Comparison of ENCODE assay signal across 1 cellular context in the genomic region with DNA sequence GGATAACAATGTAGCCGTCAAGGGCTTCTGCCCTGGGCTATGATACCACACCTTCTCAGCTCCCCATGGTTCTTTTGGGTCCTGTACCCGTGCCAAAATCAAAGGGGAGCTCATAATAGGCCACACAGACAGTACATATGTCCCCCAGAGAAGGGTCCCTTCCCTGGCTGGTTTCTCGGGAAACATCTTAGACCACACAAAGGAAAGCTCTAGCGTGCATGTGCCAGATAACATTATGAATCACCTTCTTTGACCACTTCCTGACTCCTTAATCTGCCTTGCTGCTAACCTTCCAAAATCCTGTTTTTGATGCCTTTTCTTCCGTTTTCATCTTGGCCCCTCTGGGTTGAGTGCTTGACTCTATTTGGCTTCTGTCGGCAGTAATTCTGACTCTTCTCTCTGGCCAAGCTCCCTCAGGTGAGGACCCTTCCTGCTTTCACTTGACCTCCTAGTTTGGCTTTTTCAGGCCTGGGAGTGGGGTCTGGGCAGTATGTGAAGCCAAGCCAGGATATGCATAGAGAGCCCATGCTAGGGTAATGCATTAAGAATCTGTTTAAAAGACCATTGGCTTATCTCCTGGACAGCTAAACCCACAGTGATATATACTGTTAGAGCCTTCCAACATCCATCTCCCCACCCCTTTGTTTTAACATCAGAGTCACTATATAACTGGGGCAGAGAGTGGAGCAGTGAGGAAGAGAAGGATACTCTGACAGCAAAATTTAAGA.
TF ChIP-seq lines count a peak whose summit lies in the region.

No MANE protein-coding gene starts in this region.

TF ChIP-seq in K562, 482 proteins besides CTCF, POLR2A, EP300 and RAD21 (continued from another document and continues in another):
- TF ChIP-seq, protein P1, sequence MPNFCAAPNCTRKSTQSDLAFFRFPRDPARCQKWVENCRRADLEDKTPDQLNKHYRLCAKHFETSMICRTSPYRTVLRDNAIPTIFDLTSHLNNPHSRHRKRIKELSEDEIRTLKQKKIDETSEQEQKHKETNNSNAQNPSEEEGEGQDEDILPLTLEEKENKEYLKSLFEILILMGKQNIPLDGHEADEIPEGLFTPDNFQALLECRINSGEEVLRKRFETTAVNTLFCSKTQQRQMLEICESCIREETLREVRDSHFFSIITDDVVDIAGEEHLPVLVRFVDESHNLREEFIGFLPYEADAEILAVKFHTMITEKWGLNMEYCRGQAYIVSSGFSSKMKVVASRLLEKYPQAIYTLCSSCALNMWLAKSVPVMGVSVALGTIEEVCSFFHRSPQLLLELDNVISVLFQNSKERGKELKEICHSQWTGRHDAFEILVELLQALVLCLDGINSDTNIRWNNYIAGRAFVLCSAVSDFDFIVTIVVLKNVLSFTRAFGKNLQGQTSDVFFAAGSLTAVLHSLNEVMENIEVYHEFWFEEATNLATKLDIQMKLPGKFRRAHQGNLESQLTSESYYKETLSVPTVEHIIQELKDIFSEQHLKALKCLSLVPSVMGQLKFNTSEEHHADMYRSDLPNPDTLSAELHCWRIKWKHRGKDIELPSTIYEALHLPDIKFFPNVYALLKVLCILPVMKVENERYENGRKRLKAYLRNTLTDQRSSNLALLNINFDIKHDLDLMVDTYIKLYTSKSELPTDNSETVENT (CRISPR knock-in tag; IDR thresholded peaks at IDR 0.05) = no peak
- peak; percentile 29; the same call in 1 of the 2 replicates for TF ChIP-seq ZBTB17 (CRISPR knock-in tag; IDR thresholded peaks at IDR 0.05)
- TF ChIP-seq LARP7 (IDR thresholded peaks at IDR 0.05) = no peak
- TF ChIP-seq, protein P2, sequence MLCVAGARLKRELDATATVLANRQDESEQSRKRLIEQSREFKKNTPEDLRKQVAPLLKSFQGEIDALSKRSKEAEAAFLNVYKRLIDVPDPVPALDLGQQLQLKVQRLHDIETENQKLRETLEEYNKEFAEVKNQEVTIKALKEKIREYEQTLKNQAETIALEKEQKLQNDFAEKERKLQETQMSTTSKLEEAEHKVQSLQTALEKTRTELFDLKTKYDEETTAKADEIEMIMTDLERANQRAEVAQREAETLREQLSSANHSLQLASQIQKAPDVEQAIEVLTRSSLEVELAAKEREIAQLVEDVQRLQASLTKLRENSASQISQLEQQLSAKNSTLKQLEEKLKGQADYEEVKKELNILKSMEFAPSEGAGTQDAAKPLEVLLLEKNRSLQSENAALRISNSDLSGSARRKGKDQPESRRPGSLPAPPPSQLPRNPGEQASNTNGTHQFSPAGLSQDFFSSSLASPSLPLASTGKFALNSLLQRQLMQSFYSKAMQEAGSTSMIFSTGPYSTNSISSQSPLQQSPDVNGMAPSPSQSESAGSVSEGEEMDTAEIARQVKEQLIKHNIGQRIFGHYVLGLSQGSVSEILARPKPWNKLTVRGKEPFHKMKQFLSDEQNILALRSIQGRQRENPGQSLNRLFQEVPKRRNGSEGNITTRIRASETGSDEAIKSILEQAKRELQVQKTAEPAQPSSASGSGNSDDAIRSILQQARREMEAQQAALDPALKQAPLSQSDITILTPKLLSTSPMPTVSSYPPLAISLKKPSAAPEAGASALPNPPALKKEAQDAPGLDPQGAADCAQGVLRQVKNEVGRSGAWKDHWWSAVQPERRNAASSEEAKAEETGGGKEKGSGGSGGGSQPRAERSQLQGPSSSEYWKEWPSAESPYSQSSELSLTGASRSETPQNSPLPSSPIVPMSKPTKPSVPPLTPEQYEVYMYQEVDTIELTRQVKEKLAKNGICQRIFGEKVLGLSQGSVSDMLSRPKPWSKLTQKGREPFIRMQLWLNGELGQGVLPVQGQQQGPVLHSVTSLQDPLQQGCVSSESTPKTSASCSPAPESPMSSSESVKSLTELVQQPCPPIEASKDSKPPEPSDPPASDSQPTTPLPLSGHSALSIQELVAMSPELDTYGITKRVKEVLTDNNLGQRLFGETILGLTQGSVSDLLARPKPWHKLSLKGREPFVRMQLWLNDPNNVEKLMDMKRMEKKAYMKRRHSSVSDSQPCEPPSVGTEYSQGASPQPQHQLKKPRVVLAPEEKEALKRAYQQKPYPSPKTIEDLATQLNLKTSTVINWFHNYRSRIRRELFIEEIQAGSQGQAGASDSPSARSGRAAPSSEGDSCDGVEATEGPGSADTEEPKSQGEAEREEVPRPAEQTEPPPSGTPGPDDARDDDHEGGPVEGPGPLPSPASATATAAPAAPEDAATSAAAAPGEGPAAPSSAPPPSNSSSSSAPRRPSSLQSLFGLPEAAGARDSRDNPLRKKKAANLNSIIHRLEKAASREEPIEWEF (CRISPR knock-in tag; IDR thresholded peaks at IDR 0.05) = no peak
- TF ChIP-seq JUND (IDR thresholded peaks at IDR 0.05; ENCODE audit: borderline replicate concordance, low read depth, low read length) = peak; percentile 85
- TF ChIP-seq JUND (tag; IDR thresholded peaks at IDR 0.05; ENCODE audit: borderline replicate concordance, low read depth, low read length) = peak; percentile 52; the same call in 1 of the 3 replicates
- TF ChIP-seq, protein P3, sequence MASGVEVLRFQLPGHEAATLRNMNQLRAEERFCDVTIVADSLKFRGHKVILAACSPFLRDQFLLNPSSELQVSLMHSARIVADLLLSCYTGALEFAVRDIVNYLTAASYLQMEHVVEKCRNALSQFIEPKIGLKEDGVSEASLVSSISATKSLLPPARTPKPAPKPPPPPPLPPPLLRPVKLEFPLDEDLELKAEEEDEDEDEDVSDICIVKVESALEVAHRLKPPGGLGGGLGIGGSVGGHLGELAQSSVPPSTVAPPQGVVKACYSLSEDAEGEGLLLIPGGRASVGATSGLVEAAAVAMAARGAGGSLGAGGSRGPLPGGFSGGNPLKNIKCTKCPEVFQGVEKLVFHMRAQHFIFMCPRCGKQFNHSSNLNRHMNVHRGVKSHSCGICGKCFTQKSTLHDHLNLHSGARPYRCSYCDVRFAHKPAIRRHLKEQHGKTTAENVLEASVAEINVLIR (CRISPR knock-in tag; IDR thresholded peaks at IDR 0.05) = no peak
- 0 out of 2 replicates have a peak, but pooled peaks have one; percentile 20 for TF ChIP-seq ZEB2 (IDR thresholded peaks at IDR 0.05)
- TF ChIP-seq, protein P4, sequence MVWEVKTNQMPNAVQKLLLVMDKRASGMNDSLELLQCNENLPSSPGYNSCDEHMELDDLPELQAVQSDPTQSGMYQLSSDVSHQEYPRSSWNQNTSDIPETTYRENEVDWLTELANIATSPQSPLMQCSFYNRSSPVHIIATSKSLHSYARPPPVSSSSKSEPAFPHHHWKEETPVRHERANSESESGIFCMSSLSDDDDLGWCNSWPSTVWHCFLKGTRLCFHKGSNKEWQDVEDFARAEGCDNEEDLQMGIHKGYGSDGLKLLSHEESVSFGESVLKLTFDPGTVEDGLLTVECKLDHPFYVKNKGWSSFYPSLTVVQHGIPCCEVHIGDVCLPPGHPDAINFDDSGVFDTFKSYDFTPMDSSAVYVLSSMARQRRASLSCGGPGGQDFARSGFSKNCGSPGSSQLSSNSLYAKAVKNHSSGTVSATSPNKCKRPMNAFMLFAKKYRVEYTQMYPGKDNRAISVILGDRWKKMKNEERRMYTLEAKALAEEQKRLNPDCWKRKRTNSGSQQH (CRISPR knock-in tag; IDR thresholded peaks at IDR 0.05) = 0 out of 2 replicates have a peak, but pooled peaks have one; percentile 51
- 0 out of 2 replicates have a peak, but pooled peaks have one; percentile 32 for TF ChIP-seq SPI1 (IDR thresholded peaks at IDR 0.05; ENCODE audit: borderline replicate concordance, low read depth, low read length)
- TF ChIP-seq ZNF384 (IDR thresholded peaks at IDR 0.05; ENCODE audit: low read depth, low read length) = no peak
- TF ChIP-seq ZNF717 (CRISPR knock-in tag; IDR thresholded peaks at IDR 0.05) = no peak
- TF ChIP-seq, protein P5, sequence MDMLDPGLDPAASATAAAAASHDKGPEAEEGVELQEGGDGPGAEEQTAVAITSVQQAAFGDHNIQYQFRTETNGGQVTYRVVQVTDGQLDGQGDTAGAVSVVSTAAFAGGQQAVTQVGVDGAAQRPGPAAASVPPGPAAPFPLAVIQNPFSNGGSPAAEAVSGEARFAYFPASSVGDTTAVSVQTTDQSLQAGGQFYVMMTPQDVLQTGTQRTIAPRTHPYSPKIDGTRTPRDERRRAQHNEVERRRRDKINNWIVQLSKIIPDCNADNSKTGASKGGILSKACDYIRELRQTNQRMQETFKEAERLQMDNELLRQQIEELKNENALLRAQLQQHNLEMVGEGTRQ (CRISPR knock-in tag; IDR thresholded peaks at IDR 0.05) = no peak
- no peak for TF ChIP-seq ZNF140 (CRISPR knock-in tag; IDR thresholded peaks at IDR 0.05)
- peak; percentile 88 for TF ChIP-seq SMARCE1 (IDR thresholded peaks at IDR 0.05)
- peak; percentile 59 to 61; a peak in 2 of 4 replicates for TF ChIP-seq KDM1A (IDR thresholded peaks at IDR 0.05)
- TF ChIP-seq HCFC1 (IDR thresholded peaks at IDR 0.05; ENCODE audit: low read depth, low read length) = no peak
- TF ChIP-seq HDGF (IDR thresholded peaks at IDR 0.05) = no peak
- no peak for TF ChIP-seq SMC3 (conservative IDR thresholded peaks at IDR 0.05; ENCODE audit: insufficient read depth, low read depth, low read length)
- no peak for TF ChIP-seq MCM3 (IDR thresholded peaks at IDR 0.05)
- TF ChIP-seq, protein P6, sequence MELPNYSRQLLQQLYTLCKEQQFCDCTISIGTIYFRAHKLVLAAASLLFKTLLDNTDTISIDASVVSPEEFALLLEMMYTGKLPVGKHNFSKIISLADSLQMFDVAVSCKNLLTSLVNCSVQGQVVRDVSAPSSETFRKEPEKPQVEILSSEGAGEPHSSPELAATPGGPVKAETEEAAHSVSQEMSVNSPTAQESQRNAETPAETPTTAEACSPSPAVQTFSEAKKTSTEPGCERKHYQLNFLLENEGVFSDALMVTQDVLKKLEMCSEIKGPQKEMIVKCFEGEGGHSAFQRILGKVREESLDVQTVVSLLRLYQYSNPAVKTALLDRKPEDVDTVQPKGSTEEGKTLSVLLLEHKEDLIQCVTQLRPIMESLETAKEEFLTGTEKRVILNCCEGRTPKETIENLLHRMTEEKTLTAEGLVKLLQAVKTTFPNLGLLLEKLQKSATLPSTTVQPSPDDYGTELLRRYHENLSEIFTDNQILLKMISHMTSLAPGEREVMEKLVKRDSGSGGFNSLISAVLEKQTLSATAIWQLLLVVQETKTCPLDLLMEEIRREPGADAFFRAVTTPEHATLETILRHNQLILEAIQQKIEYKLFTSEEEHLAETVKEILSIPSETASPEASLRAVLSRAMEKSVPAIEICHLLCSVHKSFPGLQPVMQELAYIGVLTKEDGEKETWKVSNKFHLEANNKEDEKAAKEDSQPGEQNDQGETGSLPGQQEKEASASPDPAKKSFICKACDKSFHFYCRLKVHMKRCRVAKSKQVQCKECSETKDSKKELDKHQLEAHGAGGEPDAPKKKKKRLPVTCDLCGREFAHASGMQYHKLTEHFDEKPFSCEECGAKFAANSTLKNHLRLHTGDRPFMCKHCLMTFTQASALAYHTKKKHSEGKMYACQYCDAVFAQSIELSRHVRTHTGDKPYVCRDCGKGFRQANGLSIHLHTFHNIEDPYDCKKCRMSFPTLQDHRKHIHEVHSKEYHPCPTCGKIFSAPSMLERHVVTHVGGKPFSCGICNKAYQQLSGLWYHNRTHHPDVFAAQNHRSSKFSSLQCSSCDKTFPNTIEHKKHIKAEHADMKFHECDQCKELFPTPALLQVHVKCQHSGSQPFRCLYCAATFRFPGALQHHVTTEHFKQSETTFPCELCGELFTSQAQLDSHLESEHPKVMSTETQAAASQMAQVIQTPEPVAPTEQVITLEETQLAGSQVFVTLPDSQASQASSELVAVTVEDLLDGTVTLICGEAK (IDR thresholded peaks at IDR 0.05) = no peak
- TF ChIP-seq, protein P6 (CRISPR knock-in tag; IDR thresholded peaks at IDR 0.05) = no peak
- no peak for TF ChIP-seq CREM (IDR thresholded peaks at IDR 0.05; ENCODE audit: low read depth)
- TF ChIP-seq KLF1 (tag; IDR thresholded peaks at IDR 0.05) = no peak
- TF ChIP-seq ZNF584 (CRISPR knock-in tag; IDR thresholded peaks at IDR 0.05; ENCODE audit: low read depth) = 0 out of 2 replicates have a peak, but pooled peaks have one; percentile 34
- no peak for TF ChIP-seq SAP30 (IDR thresholded peaks at IDR 0.05; ENCODE audit: borderline replicate concordance, insufficient read depth, low read depth, low read length, poor library complexity, severe bottlenecking)
- no peak for TF ChIP-seq EGR1 (conservative IDR thresholded peaks at IDR 0.05)
- no peak for TF ChIP-seq KAT7 (CRISPR knock-in tag; IDR thresholded peaks at IDR 0.05; ENCODE audit: borderline replicate concordance)
- TF ChIP-seq, protein P7, sequence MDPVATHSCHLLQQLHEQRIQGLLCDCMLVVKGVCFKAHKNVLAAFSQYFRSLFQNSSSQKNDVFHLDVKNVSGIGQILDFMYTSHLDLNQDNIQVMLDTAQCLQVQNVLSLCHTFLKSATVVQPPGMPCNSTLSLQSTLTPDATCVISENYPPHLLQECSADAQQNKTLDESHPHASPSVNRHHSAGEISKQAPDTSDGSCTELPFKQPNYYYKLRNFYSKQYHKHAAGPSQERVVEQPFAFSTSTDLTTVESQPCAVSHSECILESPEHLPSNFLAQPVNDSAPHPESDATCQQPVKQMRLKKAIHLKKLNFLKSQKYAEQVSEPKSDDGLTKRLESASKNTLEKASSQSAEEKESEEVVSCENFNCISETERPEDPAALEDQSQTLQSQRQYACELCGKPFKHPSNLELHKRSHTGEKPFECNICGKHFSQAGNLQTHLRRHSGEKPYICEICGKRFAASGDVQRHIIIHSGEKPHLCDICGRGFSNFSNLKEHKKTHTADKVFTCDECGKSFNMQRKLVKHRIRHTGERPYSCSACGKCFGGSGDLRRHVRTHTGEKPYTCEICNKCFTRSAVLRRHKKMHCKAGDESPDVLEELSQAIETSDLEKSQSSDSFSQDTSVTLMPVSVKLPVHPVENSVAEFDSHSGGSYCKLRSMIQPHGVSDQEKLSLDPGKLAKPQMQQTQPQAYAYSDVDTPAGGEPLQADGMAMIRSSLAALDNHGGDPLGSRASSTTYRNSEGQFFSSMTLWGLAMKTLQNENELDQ (CRISPR knock-in tag; IDR thresholded peaks at IDR 0.05; ENCODE audit: borderline replicate concordance) = no peak
- TF ChIP-seq RNF2 (IDR thresholded peaks at IDR 0.05) = peak; percentile 46; the same call in 1 of the 2 replicates
